Comparison of ENCODE assay signal across 2 cellular contexts in the genomic region with DNA sequence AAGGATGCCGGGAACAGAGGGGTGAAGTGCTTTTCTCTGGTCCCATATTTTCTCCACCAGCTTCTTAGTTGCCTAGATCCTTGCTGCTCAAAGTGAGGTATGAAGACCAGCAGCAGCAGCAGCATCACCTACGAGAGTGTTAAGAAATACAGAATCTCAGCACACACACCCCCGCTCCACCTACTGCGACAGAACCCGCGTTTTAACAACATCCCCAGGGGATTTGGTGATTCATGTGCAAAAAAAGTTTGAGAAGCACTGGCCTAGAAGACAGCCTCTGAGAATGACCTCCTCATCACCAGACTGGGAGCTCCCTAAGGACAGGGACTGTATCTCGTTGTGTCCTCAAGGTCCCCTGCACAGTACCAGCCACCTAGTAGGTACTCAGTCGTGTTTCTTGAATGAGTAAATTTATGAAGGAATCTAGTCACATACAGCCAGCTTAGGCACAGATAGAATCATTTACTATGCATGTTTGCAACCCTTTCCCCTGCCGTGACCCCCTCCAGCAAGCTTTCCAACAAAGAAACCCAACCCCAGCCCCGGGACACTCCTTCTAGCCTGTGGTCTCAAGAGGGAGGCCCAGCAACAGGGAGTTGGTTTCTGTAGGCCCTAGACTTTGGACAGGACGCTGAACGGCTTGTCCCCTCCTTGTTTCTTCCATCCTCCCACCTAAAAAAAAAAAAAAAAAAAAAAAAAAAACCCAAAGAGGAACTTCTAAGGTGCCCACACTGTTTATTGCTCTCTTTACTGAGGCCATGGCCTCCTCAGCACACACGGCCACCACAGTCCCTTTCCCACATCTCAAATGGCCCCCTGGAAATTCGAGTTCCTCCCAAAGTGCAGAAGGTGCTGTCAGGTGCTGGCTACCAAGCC.
TF ChIP-seq lines count a peak whose summit lies in the region.

No MANE protein-coding gene starts in this region.

TF ChIP-seq in GM23338, 12 proteins besides CTCF, POLR2A, EP300 and RAD21:
- TF ChIP-seq POLR2AphosphoS5 (IDR thresholded peaks at IDR 0.05; ENCODE audit: low read depth): no peak
- no peak for TF ChIP-seq NANOG (IDR thresholded peaks at IDR 0.05; ENCODE audit: borderline replicate concordance)
- TF ChIP-seq, protein P1, sequence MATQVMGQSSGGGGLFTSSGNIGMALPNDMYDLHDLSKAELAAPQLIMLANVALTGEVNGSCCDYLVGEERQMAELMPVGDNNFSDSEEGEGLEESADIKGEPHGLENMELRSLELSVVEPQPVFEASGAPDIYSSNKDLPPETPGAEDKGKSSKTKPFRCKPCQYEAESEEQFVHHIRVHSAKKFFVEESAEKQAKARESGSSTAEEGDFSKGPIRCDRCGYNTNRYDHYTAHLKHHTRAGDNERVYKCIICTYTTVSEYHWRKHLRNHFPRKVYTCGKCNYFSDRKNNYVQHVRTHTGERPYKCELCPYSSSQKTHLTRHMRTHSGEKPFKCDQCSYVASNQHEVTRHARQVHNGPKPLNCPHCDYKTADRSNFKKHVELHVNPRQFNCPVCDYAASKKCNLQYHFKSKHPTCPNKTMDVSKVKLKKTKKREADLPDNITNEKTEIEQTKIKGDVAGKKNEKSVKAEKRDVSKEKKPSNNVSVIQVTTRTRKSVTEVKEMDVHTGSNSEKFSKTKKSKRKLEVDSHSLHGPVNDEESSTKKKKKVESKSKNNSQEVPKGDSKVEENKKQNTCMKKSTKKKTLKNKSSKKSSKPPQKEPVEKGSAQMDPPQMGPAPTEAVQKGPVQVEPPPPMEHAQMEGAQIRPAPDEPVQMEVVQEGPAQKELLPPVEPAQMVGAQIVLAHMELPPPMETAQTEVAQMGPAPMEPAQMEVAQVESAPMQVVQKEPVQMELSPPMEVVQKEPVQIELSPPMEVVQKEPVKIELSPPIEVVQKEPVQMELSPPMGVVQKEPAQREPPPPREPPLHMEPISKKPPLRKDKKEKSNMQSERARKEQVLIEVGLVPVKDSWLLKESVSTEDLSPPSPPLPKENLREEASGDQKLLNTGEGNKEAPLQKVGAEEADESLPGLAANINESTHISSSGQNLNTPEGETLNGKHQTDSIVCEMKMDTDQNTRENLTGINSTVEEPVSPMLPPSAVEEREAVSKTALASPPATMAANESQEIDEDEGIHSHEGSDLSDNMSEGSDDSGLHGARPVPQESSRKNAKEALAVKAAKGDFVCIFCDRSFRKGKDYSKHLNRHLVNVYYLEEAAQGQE (IDR thresholded peaks at IDR 0.05; ENCODE audit: unreplicated experiment): no peak
- TF ChIP-seq, protein P2, sequence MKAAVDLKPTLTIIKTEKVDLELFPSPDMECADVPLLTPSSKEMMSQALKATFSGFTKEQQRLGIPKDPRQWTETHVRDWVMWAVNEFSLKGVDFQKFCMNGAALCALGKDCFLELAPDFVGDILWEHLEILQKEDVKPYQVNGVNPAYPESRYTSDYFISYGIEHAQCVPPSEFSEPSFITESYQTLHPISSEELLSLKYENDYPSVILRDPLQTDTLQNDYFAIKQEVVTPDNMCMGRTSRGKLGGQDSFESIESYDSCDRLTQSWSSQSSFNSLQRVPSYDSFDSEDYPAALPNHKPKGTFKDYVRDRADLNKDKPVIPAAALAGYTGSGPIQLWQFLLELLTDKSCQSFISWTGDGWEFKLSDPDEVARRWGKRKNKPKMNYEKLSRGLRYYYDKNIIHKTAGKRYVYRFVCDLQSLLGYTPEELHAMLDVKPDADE (IDR thresholded peaks at IDR 0.05): no peak
- TF ChIP-seq STAT1 (IDR thresholded peaks at IDR 0.05; ENCODE audit: unreplicated experiment): no peak
- TF ChIP-seq ZNF331 (CRISPR knock-in tag; IDR thresholded peaks at IDR 0.05; ENCODE audit: low read depth): no peak
- TF ChIP-seq CREB1 (CRISPR knock-in tag; IDR thresholded peaks at IDR 0.05; ENCODE audit: low read depth): no peak
- no peak for TF ChIP-seq ZNF114 (CRISPR knock-in tag; IDR thresholded peaks at IDR 0.05)

TF ChIP-seq in H1, 55 proteins besides CTCF, POLR2A, EP300 and RAD21:
- TF ChIP-seq CREB1 (IDR thresholded peaks at IDR 0.05) (no peak), TAF7 (optimal IDR thresholded peaks at IDR 0.05; ENCODE audit: borderline replicate concordance, low read depth, low read length) (no peak), NANOG (IDR thresholded peaks at IDR 0.05; ENCODE audit: insufficient read depth, low read depth, low read length, poor library complexity, severe bottlenecking) (no peak), CHD2 (IDR thresholded peaks at IDR 0.05; ENCODE audit: low read length) (no peak), CBX5 (IDR thresholded peaks at IDR 0.05; ENCODE audit: low read depth, low read length) (no peak), EGR1 (IDR thresholded peaks at IDR 0.05; ENCODE audit: borderline replicate concordance, low read depth, low read length) (no peak), SIN3A (conservative IDR thresholded peaks at IDR 0.05 in 1 of 2, IDR thresholded peaks at IDR 0.05 in 1 of 2; ENCODE audit: low read depth in 1 of 2, low read length in 2 of 2) (no peak), FOSL1 (IDR thresholded peaks at IDR 0.05; ENCODE audit: insufficient read depth, low read depth, low read length) (no peak), RBBP5 (IDR thresholded peaks at IDR 0.05; ENCODE audit: borderline replicate concordance, low read depth, low read length) (no peak), EZH2 (IDR thresholded peaks at IDR 0.05; ENCODE audit: low read depth, low read length, severe bottlenecking) (no peak), SIRT6 (IDR thresholded peaks at IDR 0.05; ENCODE audit: low read length) (no peak), BCL11A (IDR thresholded peaks at IDR 0.05; ENCODE audit: low read depth in 2 of 2, low read length in 2 of 2) (no peak), NRF1 (IDR thresholded peaks at IDR 0.05; ENCODE audit: low read depth, low read length) (no peak), RXRA (IDR thresholded peaks at IDR 0.05; ENCODE audit: insufficient read depth, low read depth, low read length) (no peak), RFX5 (IDR thresholded peaks at IDR 0.05; ENCODE audit: borderline replicate concordance, low read depth, low read length) (no peak)
- TF ChIP-seq, protein P3, sequence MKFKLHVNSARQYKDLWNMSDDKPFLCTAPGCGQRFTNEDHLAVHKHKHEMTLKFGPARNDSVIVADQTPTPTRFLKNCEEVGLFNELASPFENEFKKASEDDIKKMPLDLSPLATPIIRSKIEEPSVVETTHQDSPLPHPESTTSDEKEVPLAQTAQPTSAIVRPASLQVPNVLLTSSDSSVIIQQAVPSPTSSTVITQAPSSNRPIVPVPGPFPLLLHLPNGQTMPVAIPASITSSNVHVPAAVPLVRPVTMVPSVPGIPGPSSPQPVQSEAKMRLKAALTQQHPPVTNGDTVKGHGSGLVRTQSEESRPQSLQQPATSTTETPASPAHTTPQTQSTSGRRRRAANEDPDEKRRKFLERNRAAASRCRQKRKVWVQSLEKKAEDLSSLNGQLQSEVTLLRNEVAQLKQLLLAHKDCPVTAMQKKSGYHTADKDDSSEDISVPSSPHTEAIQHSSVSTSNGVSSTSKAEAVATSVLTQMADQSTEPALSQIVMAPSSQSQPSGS (IDR thresholded peaks at IDR 0.05; ENCODE audit: low read length): no peak
